In genomic region chr2:181887056-181887455, GRCh38 we compare ENCODE assay signal across 29 cellular contexts.
"Had no signal": no experiment of that assay in that cellular context is flagged by ENCODE, and none has a peak within 500 bp of the region (broad histone marks: within the 10 kb centered on the region; RNA-seq: fewer than 3 reads in every experiment).

No MANE protein-coding gene starts in this region.

- FAIRE-seq: endothelial cell of umbilical vein had no signal

- H3K4me3 Mint-ChIP-seq: activated B cell treated with CpG ODN at 0.5 μM for 24 hours; activated CD8-positive, alpha-beta T cell treated with anti-CD3 and anti-CD28 coated beads for 36 hours; activated T-cell treated with anti-CD3 and anti-CD28 coated beads, Interleukin-2, amount 50 U/mL, for 4 hours; activated T-helper 17 cell treated with anti-CD3 and anti-CD28 coated beads, Interleukin-2, amount 50 U/mL, for 72 hours; nephron progenitor cell; stimulated activated memory B cell treated with anti-CD40 and anti-IgM and Interleukin-4, amounts not matched to agents 10 μg/mL and 1 μg/mL and 100 μg/mL, for 72 hours; T-helper 2 cell treated with Interferon-gamma antibody and Interleukin-4, amounts not matched to agents 5 μg/mL and 100 μg/mL, for 36 hours had no signal

- H3K27ac ChIP-seq: coronary artery, esophagus muscularis mucosa, left lung, lower lobe of right lung, ovary, psoas muscle, right atrium auricular region, stomach, thyroid gland, upper lobe of left lung had no signal

- H3K4me1 ChIP-seq: lower lobe of right lung, thyroid gland had no signal

- H3K4me1 Mint-ChIP-seq: activated T-helper 17 cell treated with anti-CD3 and anti-CD28 coated beads, Interleukin-2, amount 50 U/mL, for 72 hours had no signal

- H3K9me3 Mint-ChIP-seq: activated B cell treated with CpG ODN at 0.5 μM for 24 hours; activated CD8-positive, alpha-beta T cell treated with anti-CD3 and anti-CD28 coated beads for 36 hours; activated T-cell treated with anti-CD3 and anti-CD28 coated beads, Interleukin-2, amount 50 U/mL, for 4 hours; activated T-helper 17 cell treated with anti-CD3 and anti-CD28 coated beads, Interleukin-2, amount 50 U/mL, for 72 hours; nephron progenitor cell; stimulated activated memory B cell treated with anti-CD40 and anti-IgM and Interleukin-4, amounts not matched to agents 10 μg/mL and 1 μg/mL and 100 μg/mL, for 72 hours; T-helper 2 cell treated with Interferon-gamma antibody and Interleukin-4, amounts not matched to agents 5 μg/mL and 100 μg/mL, for 36 hours had no signal

- H3K36me3 Mint-ChIP-seq: stimulated activated memory B cell treated with anti-CD40 and anti-IgM and Interleukin-4, amounts not matched to agents 10 μg/mL and 1 μg/mL and 100 μg/mL, for 72 hours had no signal

- H3K27me3 ChIP-seq: esophagus muscularis mucosa, left lung, ovary, right atrium auricular region, stomach, thyroid gland, upper lobe of left lung had no signal

- H3K27ac Mint-ChIP-seq: activated B cell treated with CpG ODN at 0.5 μM for 24 hours; activated CD8-positive, alpha-beta T cell treated with anti-CD3 and anti-CD28 coated beads for 36 hours; activated T-helper 17 cell treated with anti-CD3 and anti-CD28 coated beads, Interleukin-2, amount 50 U/mL, for 72 hours; nephron progenitor cell; stimulated activated memory B cell treated with anti-CD40 and anti-IgM and Interleukin-4, amounts not matched to agents 10 μg/mL and 1 μg/mL and 100 μg/mL, for 72 hours; T-helper 2 cell treated with Interferon-gamma antibody and Interleukin-4, amounts not matched to agents 5 μg/mL and 100 μg/mL, for 36 hours had no signal

- H3K36me3 ChIP-seq: esophagus muscularis mucosa, left lung, lower lobe of right lung, ovary, right atrium auricular region, stomach, thyroid gland, upper lobe of left lung had no signal

- H3K9me3 ChIP-seq: esophagus muscularis mucosa, left lung, lower lobe of right lung, ovary, psoas muscle, right atrium auricular region, stomach, thyroid gland, upper lobe of left lung had no signal

- H3K4me2 ChIP-seq: smooth muscle cell had no signal

- DNase-seq: activated B cell treated with CpG ODN at 0.5 μM for 24 hours; activated CD4-positive, alpha-beta T cell treated with anti-CD3 and anti-CD28 coated beads, Interleukin-2, amount 50 U/mL, for 1 hour; activated CD8-positive, alpha-beta T cell treated with anti-CD3 and anti-CD28 coated beads for 36 hours; activated gamma-delta T cell treated with Interleukin-2 at 50 U/mL for 16 hours; activated naive CD4-positive, alpha-beta T cell treated with anti-CD3 and anti-CD28 coated beads, Interleukin-2, amount 50 U/mL, for 16 hours; activated T-cell treated with anti-CD3 and anti-CD28 coated beads, Interleukin-2, amount 50 U/mL, for 4 hours; amniotic stem cell; cerebellar nuclear complex; foreskin melanocyte; left lung; lower lobe of right lung; nephron progenitor cell; ovary; psoas muscle; stimulated activated CD4-positive, alpha-beta T cell treated with anti-CD3 and anti-CD28 coated beads, Interleukin-1b, Interleukin-23, amount 100 ng/mL, for 48 hours; stimulated activated CD4-positive, alpha-beta T cell treated with anti-CD3 and anti-CD28 coated beads, Interleukin-4, amount 100 ng/mL, for 4 hours; stimulated activated CD8-positive, alpha-beta memory T cell treated with anti-CD3 and anti-CD28 coated beads, Interleukin-4, amount 100 ng/mL, for 48 hours; stomach; T-helper 1 cell; thyroid gland; upper lobe of left lung had no signal

- H3K4me3 ChIP-seq: coronary artery, esophagus muscularis mucosa, left lung, lower lobe of right lung, ovary, psoas muscle, right atrium auricular region, smooth muscle cell, stomach, thyroid gland, upper lobe of left lung had no signal

- ATAC-seq: activated CD8-positive, alpha-beta T cell treated with anti-CD3 and anti-CD28 coated beads for 36 hours; activated T-cell treated with anti-CD3 and anti-CD28 coated beads, Interleukin-2, amount 50 U/mL, for 4 hours; activated T-helper 17 cell treated with anti-CD3 and anti-CD28 coated beads, Interleukin-2, amount 50 U/mL, for 72 hours; left lung; psoas muscle; stimulated activated memory B cell treated with anti-CD40 and anti-IgM and Interleukin-4, amounts not matched to agents 10 μg/mL and 1 μg/mL and 100 μg/mL, for 72 hours had no signal
